ENCODE assay signal across 1 cellular context in genomic region chr19:42242512-42243409, GRCh38.
TF ChIP-seq lines count a peak whose summit lies in the region.

Gene GSK3A, minus strand, starts transcription at chr19:42242602. Its CDS starts 137 bp downstream, at chr19:42242465.

TF ChIP-seq in HepG2, 621 proteins besides CTCF, POLR2A, EP300 and RAD21 (continued from another document and continues in another):
- TF ChIP-seq, protein P1, sequence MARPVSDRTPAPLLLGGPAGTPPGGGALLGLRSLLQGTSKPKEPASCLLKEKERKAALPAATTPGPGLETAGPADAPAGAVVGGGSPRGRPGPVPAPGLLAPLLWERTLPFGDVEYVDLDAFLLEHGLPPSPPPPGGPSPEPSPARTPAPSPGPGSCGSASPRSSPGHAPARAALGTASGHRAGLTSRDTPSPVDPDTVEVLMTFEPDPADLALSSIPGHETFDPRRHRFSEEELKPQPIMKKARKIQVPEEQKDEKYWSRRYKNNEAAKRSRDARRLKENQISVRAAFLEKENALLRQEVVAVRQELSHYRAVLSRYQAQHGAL (CRISPR knock-in tag; IDR thresholded peaks at IDR 0.05; ENCODE audit: not compliant biosample characterization): peak; percentile 78
- peak; percentile 82; the same call in 1 of the 2 replicates for TF ChIP-seq TBX2 (CRISPR knock-in tag; IDR thresholded peaks at IDR 0.05; ENCODE audit: borderline replicate concordance)
- TF ChIP-seq NONO (IDR thresholded peaks at IDR 0.05): no peak
- TF ChIP-seq NONO (CRISPR knock-in tag; conservative IDR thresholded peaks at IDR 0.05): 0 out of 2 replicates have a peak, but pooled peaks have one; percentile 29
- no peak; the same call in 1 of the 2 replicates for TF ChIP-seq TBX3 (IDR thresholded peaks at IDR 0.05; ENCODE audit: borderline replicate concordance)
- TF ChIP-seq, protein P2, sequence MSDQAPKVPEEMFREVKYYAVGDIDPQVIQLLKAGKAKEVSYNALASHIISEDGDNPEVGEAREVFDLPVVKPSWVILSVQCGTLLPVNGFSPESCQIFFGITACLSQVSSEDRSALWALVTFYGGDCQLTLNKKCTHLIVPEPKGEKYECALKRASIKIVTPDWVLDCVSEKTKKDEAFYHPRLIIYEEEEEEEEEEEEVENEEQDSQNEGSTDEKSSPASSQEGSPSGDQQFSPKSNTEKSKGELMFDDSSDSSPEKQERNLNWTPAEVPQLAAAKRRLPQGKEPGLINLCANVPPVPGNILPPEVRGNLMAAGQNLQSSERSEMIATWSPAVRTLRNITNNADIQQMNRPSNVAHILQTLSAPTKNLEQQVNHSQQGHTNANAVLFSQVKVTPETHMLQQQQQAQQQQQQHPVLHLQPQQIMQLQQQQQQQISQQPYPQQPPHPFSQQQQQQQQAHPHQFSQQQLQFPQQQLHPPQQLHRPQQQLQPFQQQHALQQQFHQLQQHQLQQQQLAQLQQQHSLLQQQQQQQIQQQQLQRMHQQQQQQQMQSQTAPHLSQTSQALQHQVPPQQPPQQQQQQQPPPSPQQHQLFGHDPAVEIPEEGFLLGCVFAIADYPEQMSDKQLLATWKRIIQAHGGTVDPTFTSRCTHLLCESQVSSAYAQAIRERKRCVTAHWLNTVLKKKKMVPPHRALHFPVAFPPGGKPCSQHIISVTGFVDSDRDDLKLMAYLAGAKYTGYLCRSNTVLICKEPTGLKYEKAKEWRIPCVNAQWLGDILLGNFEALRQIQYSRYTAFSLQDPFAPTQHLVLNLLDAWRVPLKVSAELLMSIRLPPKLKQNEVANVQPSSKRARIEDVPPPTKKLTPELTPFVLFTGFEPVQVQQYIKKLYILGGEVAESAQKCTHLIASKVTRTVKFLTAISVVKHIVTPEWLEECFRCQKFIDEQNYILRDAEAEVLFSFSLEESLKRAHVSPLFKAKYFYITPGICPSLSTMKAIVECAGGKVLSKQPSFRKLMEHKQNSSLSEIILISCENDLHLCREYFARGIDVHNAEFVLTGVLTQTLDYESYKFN (CRISPR knock-in tag; conservative IDR thresholded peaks at IDR 0.05): peak; percentile 50
- 0 out of 2 replicates have a peak, but pooled peaks have one; percentile 51 for TF ChIP-seq BRD4 (CRISPR knock-in tag; IDR thresholded peaks at IDR 0.05)
- peak; percentile 53; the same call in 1 of the 2 replicates for TF ChIP-seq ZSCAN21 (CRISPR knock-in tag; IDR thresholded peaks at IDR 0.05; ENCODE audit: borderline replicate concordance)
- peak; percentile 100 for TF ChIP-seq ZEB1 (IDR thresholded peaks at IDR 0.05; ENCODE audit: insufficient replicate concordance, low read depth)
- no peak for TF ChIP-seq CCDC6 (CRISPR knock-in tag; IDR thresholded peaks at IDR 0.05)
- 0 out of 2 replicates have a peak, but pooled peaks have one; percentile 67 for TF ChIP-seq ZNF350 (CRISPR knock-in tag; IDR thresholded peaks at IDR 0.05; ENCODE audit: borderline replicate concordance, low read depth)
- TF ChIP-seq HINFP (CRISPR knock-in tag; IDR thresholded peaks at IDR 0.05; ENCODE audit: low read depth): peak; percentile 42; the same call in 1 of the 2 replicates
- TF ChIP-seq ZNF557 (CRISPR knock-in tag; IDR thresholded peaks at IDR 0.05): 0 out of 2 replicates have a peak, but pooled peaks have one; percentile 54
- no peak for TF ChIP-seq ZNF333 (CRISPR knock-in tag; IDR thresholded peaks at IDR 0.05; ENCODE audit: borderline replicate concordance)
- no peak; the same call in 1 of the 2 replicates for TF ChIP-seq HNF1A (IDR thresholded peaks at IDR 0.05; ENCODE audit: low read depth)
- peak; percentile 46; the same call in 1 of the 2 replicates for TF ChIP-seq HNF1A (CRISPR knock-in tag; IDR thresholded peaks at IDR 0.05; ENCODE audit: borderline replicate concordance)
- peak; percentile 20; the same call in 1 of the 2 replicates for TF ChIP-seq ZNF605 (CRISPR knock-in tag; IDR thresholded peaks at IDR 0.05)
- TF ChIP-seq, protein P3, sequence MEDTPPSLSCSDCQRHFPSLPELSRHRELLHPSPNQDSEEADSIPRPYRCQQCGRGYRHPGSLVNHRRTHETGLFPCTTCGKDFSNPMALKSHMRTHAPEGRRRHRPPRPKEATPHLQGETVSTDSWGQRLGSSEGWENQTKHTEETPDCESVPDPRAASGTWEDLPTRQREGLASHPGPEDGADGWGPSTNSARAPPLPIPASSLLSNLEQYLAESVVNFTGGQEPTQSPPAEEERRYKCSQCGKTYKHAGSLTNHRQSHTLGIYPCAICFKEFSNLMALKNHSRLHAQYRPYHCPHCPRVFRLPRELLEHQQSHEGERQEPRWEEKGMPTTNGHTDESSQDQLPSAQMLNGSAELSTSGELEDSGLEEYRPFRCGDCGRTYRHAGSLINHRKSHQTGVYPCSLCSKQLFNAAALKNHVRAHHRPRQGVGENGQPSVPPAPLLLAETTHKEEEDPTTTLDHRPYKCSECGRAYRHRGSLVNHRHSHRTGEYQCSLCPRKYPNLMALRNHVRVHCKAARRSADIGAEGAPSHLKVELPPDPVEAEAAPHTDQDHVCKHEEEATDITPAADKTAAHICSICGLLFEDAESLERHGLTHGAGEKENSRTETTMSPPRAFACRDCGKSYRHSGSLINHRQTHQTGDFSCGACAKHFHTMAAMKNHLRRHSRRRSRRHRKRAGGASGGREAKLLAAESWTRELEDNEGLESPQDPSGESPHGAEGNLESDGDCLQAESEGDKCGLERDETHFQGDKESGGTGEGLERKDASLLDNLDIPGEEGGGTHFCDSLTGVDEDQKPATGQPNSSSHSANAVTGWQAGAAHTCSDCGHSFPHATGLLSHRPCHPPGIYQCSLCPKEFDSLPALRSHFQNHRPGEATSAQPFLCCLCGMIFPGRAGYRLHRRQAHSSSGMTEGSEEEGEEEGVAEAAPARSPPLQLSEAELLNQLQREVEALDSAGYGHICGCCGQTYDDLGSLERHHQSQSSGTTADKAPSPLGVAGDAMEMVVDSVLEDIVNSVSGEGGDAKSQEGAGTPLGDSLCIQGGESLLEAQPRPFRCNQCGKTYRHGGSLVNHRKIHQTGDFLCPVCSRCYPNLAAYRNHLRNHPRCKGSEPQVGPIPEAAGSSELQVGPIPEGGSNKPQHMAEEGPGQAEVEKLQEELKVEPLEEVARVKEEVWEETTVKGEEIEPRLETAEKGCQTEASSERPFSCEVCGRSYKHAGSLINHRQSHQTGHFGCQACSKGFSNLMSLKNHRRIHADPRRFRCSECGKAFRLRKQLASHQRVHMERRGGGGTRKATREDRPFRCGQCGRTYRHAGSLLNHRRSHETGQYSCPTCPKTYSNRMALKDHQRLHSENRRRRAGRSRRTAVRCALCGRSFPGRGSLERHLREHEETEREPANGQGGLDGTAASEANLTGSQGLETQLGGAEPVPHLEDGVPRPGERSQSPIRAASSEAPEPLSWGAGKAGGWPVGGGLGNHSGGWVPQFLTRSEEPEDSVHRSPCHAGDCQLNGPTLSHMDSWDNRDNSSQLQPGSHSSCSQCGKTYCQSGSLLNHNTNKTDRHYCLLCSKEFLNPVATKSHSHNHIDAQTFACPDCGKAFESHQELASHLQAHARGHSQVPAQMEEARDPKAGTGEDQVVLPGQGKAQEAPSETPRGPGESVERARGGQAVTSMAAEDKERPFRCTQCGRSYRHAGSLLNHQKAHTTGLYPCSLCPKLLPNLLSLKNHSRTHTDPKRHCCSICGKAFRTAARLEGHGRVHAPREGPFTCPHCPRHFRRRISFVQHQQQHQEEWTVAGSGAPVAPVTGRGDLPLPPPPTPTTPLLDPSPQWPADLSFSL (CRISPR knock-in tag; IDR thresholded peaks at IDR 0.05): no peak
- TF ChIP-seq ISL2 (CRISPR knock-in tag; IDR thresholded peaks at IDR 0.05): peak; percentile 54; the same call in 1 of the 2 replicates
- peak; percentile 31; the same call in 1 of the 2 replicates for TF ChIP-seq NR2F2 (IDR thresholded peaks at IDR 0.05; ENCODE audit: borderline replicate concordance, low read depth)
- 0 out of 2 replicates have a peak, but pooled peaks have one; percentile 56 for TF ChIP-seq NFKBIZ (CRISPR knock-in tag; IDR thresholded peaks at IDR 0.05)
- peak; percentile 71; the same call in 1 of the 2 replicates for TF ChIP-seq ZNF414 (CRISPR knock-in tag; IDR thresholded peaks at IDR 0.05)
- peak; percentile 58; the same call in 1 of the 2 replicates for TF ChIP-seq JUND (CRISPR knock-in tag; IDR thresholded peaks at IDR 0.05)
- peak; percentile 97 for TF ChIP-seq HNRNPLL (IDR thresholded peaks at IDR 0.05; ENCODE audit: low read depth, low read length, poor library complexity, severe bottlenecking)
- TF ChIP-seq KLF16 (CRISPR knock-in tag; IDR thresholded peaks at IDR 0.05): peak in 1 of 2 experiments; percentile 69; a peak in 1 of 4 replicates
- peak; percentile 77; the same call in 1 of the 2 replicates for TF ChIP-seq ARID4A (CRISPR knock-in tag; IDR thresholded peaks at IDR 0.05; ENCODE audit: borderline replicate concordance)
- TF ChIP-seq POLR2AphosphoS5 (IDR thresholded peaks at IDR 0.05; ENCODE audit: low read depth, low read length): peak; percentile 99
- TF ChIP-seq ZNF546 (CRISPR knock-in tag; conservative IDR thresholded peaks at IDR 0.05): no peak
- no peak for TF ChIP-seq ZNF709 (CRISPR knock-in tag; IDR thresholded peaks at IDR 0.05)
- no peak for TF ChIP-seq ZNF780A (CRISPR knock-in tag; IDR thresholded peaks at IDR 0.05)
- peak; percentile 66 for TF ChIP-seq SP2 (CRISPR knock-in tag; IDR thresholded peaks at IDR 0.05)
- TF ChIP-seq ZNF879 (CRISPR knock-in tag; IDR thresholded peaks at IDR 0.05): 0 out of 2 replicates have a peak, but pooled peaks have one; percentile 47
- TF ChIP-seq, protein P4, sequence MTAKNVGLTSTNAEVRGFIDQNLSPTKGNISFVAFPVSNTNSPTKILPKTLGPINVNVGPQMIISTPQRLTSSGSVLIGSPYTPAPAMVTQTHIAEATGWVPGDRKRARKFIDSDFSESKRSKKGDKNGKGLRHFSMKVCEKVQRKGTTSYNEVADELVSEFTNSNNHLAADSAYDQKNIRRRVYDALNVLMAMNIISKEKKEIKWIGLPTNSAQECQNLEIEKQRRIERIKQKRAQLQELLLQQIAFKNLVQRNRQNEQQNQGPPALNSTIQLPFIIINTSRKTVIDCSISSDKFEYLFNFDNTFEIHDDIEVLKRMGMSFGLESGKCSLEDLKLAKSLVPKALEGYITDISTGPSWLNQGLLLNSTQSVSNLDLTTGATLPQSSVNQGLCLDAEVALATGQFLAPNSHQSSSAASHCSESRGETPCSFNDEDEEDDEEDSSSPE (CRISPR knock-in tag; IDR thresholded peaks at IDR 0.05): peak; percentile 64
